Comparison of ENCODE assay signal across 17 cellular contexts in the genomic region with DNA sequence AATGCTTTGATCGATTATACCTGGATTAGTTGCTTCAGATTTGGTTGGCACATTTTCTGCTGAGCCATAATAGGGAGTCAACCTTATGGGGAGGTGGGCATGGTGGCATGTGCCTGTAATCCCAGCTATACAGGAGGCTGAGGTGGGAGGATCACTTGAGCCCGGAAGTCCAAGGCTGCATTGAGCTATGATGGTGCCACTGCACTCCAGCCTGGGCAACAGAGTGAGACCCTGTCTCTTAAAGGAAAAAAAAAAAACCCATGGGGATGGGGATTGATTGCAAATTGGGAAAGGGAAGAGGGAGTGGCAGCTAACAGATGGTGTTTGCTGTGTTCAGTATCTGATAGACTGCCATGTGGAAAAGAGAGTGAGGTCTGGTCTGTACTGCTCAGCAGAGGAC. TPM values are rescaled to one million over a fixed set of nuclear protein-coding genes. Genes with fewer than 3 reads are reported as not detected.
A peak's percentile ranks its signal among the peaks of the same experiment; 100 is the strongest.
DNase-seq lines count a peak whose midpoint lies in the region; ATAC-seq and TF ChIP-seq lines count a peak whose summit lies in the region.
"Had no signal": no experiment of that assay in that cellular context is flagged by ENCODE, and none has a peak within 500 bp of the region (broad histone marks: within the 10 kb centered on the region; RNA-seq: fewer than 3 reads in every experiment).

No MANE protein-coding gene starts in this region.

- no peak overlapping the region for H3K9ac ChIP-seq in IMR-90 (ENCODE audit: low read depth, low read length)

- H2AFZ ChIP-seq in IMR-90 (replicated peaks; ENCODE audit: low read length, poor library complexity), result no peak overlapping the region
- H2AFZ ChIP-seq: GM23338 had no signal

- TF ChIP-seq POLR2A in IMR-90 (IDR thresholded peaks at IDR 0.05; ENCODE audit: low read depth, low read length), result no peak

- no peak for ATAC-seq in activated T-cell treated with anti-CD3 and anti-CD28 coated beads, Interleukin-2, amount 50 U/mL, for 72 hours (replicated peaks in 1 of 2)
- ATAC-seq in IMR-90 (ENCODE audit: low read depth) (no peak), HG03139 (IDR thresholded peaks at IDR 0.05; ENCODE audit: unreplicated experiment) (no peak)
- ATAC-seq in activated T-helper 17 cell treated with anti-CD3 and anti-CD28 coated beads, Interleukin-2, amount 50 U/mL, for 72 hours (replicated peaks), result no peak
- no peak for ATAC-seq in natural killer cell treated with Interleukin-12 subunit alpha and Interleukin-12 subunit beta and Interleukin-15 and Interleukin-18, amount 100 ng/mL, for 72 hours
- ATAC-seq: GM23338 had no signal

- dilution Hi-C loops in IMR-90 (cut with HindIII; ENCODE audit: low sequenced_read_pairs, unreplicated experiment), result no loop called here

- H2BK5ac ChIP-seq in IMR-90 (ENCODE audit: low read depth, low read length, poor library complexity, severe bottlenecking), result no peak overlapping the region

- no peak overlapping the region for H2BK20ac ChIP-seq in IMR-90 (ENCODE audit: low read depth, low read length)

- peak overlapping the region; percentile 78 to 79 for H3K4me3 Mint-ChIP-seq in activated T-cell treated with anti-CD3 and anti-CD28 coated beads, Interleukin-2, amount 50 U/mL, for 72 hours
- peak overlapping the region; percentile 52 for H3K4me3 Mint-ChIP-seq in activated T-helper 17 cell treated with anti-CD3 and anti-CD28 coated beads, Interleukin-2, amount 50 U/mL, for 72 hours
- peak overlapping the region; percentile 28 for H3K4me3 Mint-ChIP-seq in natural killer cell treated with Interleukin-12 subunit alpha and Interleukin-12 subunit beta and Interleukin-15 and Interleukin-18, amount 100 ng/mL, for 72 hours
- H3K4me3 Mint-ChIP-seq: GM23338 had no signal

- no peak for TF ChIP-seq RAD21 in IMR-90 (IDR thresholded peaks at IDR 0.05; ENCODE audit: low read length)

- intact Hi-C loops in IMR-90 (cut with micrococcal nuclease), result no loop called here

- CTCF ChIA-PET in IMR-90 (lab: Yijun Ruan, JAX), result no interaction called here

- H3K9me1 ChIP-seq in IMR-90 (ENCODE audit: insufficient read depth, low read length), result peaks cover 15% of the 10 kb centered on the region

- no peak for TF ChIP-seq CTCF in IMR-90 (conservative IDR thresholded peaks at IDR 0.05; ENCODE audit: low read depth, low read length)

- H4K5ac ChIP-seq in IMR-90 (ENCODE audit: low read depth, low read length), result 0 out of 2 replicates have a peak overlapping the region, but pooled peaks have one; percentile 64

- no peak overlapping the region for H3K23ac ChIP-seq in IMR-90 (ENCODE audit: low read depth, low read length)

- H3K36me3 ChIP-seq in IMR-90 (ENCODE audit: control insufficient read depth, insufficient read depth, low read length), result peaks cover 17% of the 10 kb centered on the region

- POLR2A ChIA-PET in IMR-90 (lab: Charles Lee; ENCODE audit: unreplicated experiment), result no interaction called here

- no peak overlapping the region for H4K91ac ChIP-seq in IMR-90 (ENCODE audit: insufficient read depth, low read depth, low read length)

- peaks cover 0 to 2% of the 10 kb centered on the region in 2 donors for H3K9me3 Mint-ChIP-seq in activated T-cell treated with anti-CD3 and anti-CD28 coated beads, Interleukin-2, amount 50 U/mL, for 72 hours
- H3K9me3 Mint-ChIP-seq in activated T-helper 17 cell treated with anti-CD3 and anti-CD28 coated beads, Interleukin-2, amount 50 U/mL, for 72 hours, result no peaks in the 10 kb centered on the region
- no peaks in the 10 kb centered on the region for H3K9me3 Mint-ChIP-seq in natural killer cell treated with Interleukin-12 subunit alpha and Interleukin-12 subunit beta and Interleukin-15 and Interleukin-18, amount 100 ng/mL, for 72 hours
- H3K9me3 Mint-ChIP-seq: GM23338 had no signal

- no peak overlapping the region for H3K4me2 ChIP-seq in IMR-90 (ENCODE audit: low read depth, low read length)
- H3K4me2 ChIP-seq: GM23338 had no signal

- no peak overlapping the region for H3K4ac ChIP-seq in IMR-90 (ENCODE audit: low read depth, low read length)

- no peak overlapping the region for H4K8ac ChIP-seq in IMR-90 (ENCODE audit: low read depth in 2 of 2, low read length in 2 of 2)

- H3K36me3 Mint-ChIP-seq in activated T-cell treated with anti-CD3 and anti-CD28 coated beads, Interleukin-2, amount 50 U/mL, for 72 hours (ENCODE audit: insufficient read depth in 2 of 2), result peaks cover 5 to 11% of the 10 kb centered on the region in 2 donors
- H3K36me3 Mint-ChIP-seq in activated T-helper 17 cell treated with anti-CD3 and anti-CD28 coated beads, Interleukin-2, amount 50 U/mL, for 72 hours (ENCODE audit: low read depth), result peaks cover 35% of the 10 kb centered on the region
- H3K36me3 Mint-ChIP-seq in natural killer cell treated with Interleukin-12 subunit alpha and Interleukin-12 subunit beta and Interleukin-15 and Interleukin-18, amount 100 ng/mL, for 72 hours, result peaks cover 4% of the 10 kb centered on the region

- H3K4me1 Mint-ChIP-seq in activated T-cell treated with anti-CD3 and anti-CD28 coated beads, Interleukin-2, amount 50 U/mL, for 72 hours (ENCODE audit: low read depth), result peaks cover 98% of the 10 kb centered on the region
- H3K4me1 Mint-ChIP-seq in activated T-helper 17 cell treated with anti-CD3 and anti-CD28 coated beads, Interleukin-2, amount 50 U/mL, for 72 hours, result peaks cover 45% of the 10 kb centered on the region
- H3K4me1 Mint-ChIP-seq in natural killer cell treated with Interleukin-12 subunit alpha and Interleukin-12 subunit beta and Interleukin-15 and Interleukin-18, amount 100 ng/mL, for 72 hours (ENCODE audit: low read depth in 2 of 2), result peaks cover 55 to 63% of the 10 kb centered on the region in 2 donors

- no peak overlapping the region for H2BK120ac ChIP-seq in IMR-90 (ENCODE audit: low read depth, low read length)

- H3K4me3 ChIP-seq in IMR-90 (ENCODE audit: insufficient read depth, low read depth, low read length), result no peak overlapping the region
- H3K4me3 ChIP-seq: GM23338, MG63 had no signal

- no CpG with 5 or more reads among the region's 2 CpGs for WGBS in IMR-90 (ENCODE audit: extremely low coverage in 2 of 2, insufficient read length in 1 of 2), 2 experiments

- no peak overlapping the region for H2BK15ac ChIP-seq in IMR-90 (ENCODE audit: low read depth, low read length)

- BruUV-seq in IMR-90 (replicated peaks; lab: Mats Ljungman, UMichigan), result no TSS peak

- DNase-seq in activated T-cell treated with anti-CD3 and anti-CD28 coated beads, Interleukin-2, amount 50 U/mL, for 72 hours, result no peak
- DNase-seq in activated T-cell treated with anti-CD3 and anti-CD28 coated beads, Interleukin-2, amount 50 U/mL, for 48 hours, result no peak
- DNase-seq in IMR-90 (no peak), activated gamma-delta T cell (lab: John Stamatoyannopoulos, UW) (no peak), NCI-H1694 (lab: John Stamatoyannopoulos, UW) (no peak)
- DNase-seq in natural killer cell treated with Interleukin-12 subunit alpha and Interleukin-12 subunit beta and Interleukin-15 and Interleukin-18, amount 100 ng/mL, for 72 hours (ENCODE audit: low spot score), result no peak
- DNase-seq: activated CD4-positive, alpha-beta T cell treated with anti-CD3 and anti-CD28 coated beads, Interleukin-2, amount 50 U/mL, for 4 hours; cerebellar nuclear complex; mesendoderm; MG63; NCI-H2081; RPMI8226; stimulated activated naive CD4-positive, alpha-beta T cell had no signal

- no peak overlapping the region for H3K56ac ChIP-seq in IMR-90 (ENCODE audit: extremely low read depth, insufficient read depth, low read length)

- no peaks in the 10 kb centered on the region for H3K9me3 ChIP-seq in IMR-90 (ENCODE audit: control insufficient read depth, insufficient read depth, low read length)
- H3K9me3 ChIP-seq: MG63, neutrophil had no signal

- peaks cover 9 to 52% of the 10 kb centered on the region in 2 experiments; a peak in 3 of 4 replicates for H3K79me1 ChIP-seq in IMR-90 (ENCODE audit: low read depth in 1 of 2, low read length in 2 of 2)

- H3K14ac ChIP-seq in IMR-90 (replicated peaks; ENCODE audit: low read depth, low read length), result 0 out of 2 replicates have a peak overlapping the region, but pooled peaks have one; percentile 65

- in situ Hi-C loops in IMR-90 (cut with MboI; ENCODE audit: low sequenced_read_pairs), result no loop called here

- peaks cover 9% of the 10 kb centered on the region for H3K4me1 ChIP-seq in IMR-90 (ENCODE audit: control insufficient read depth, insufficient read depth, low read length)

- H3K18ac ChIP-seq in IMR-90 (ENCODE audit: low read depth, low read length), result no peak overlapping the region

- no peaks in the 10 kb centered on the region for H3K27me3 ChIP-seq in IMR-90 (ENCODE audit: control insufficient read depth, insufficient read depth, low read length)
- H3K27me3 ChIP-seq: MG63, neutrophil had no signal

- peaks cover 72% of the 10 kb centered on the region for H4K20me1 ChIP-seq in IMR-90 (ENCODE audit: insufficient read depth, low read length)

- H3K27me3 Mint-ChIP-seq in activated T-cell treated with anti-CD3 and anti-CD28 coated beads, Interleukin-2, amount 50 U/mL, for 72 hours (ENCODE audit: low read depth), result no peaks in the 10 kb centered on the region
- no peaks in the 10 kb centered on the region for H3K27me3 Mint-ChIP-seq in activated T-helper 17 cell treated with anti-CD3 and anti-CD28 coated beads, Interleukin-2, amount 50 U/mL, for 72 hours
- H3K27me3 Mint-ChIP-seq in natural killer cell treated with Interleukin-12 subunit alpha and Interleukin-12 subunit beta and Interleukin-15 and Interleukin-18, amount 100 ng/mL, for 72 hours, result no peaks in the 10 kb centered on the region

- no peak overlapping the region for H2AK9ac ChIP-seq in IMR-90 (replicated peaks; ENCODE audit: low read depth, low read length, poor library complexity)

- H2AK5ac ChIP-seq in IMR-90 (ENCODE audit: low read depth, low read length), result no peak overlapping the region

- peak overlapping the region; percentile 90 for H3K27ac Mint-ChIP-seq in activated T-cell treated with anti-CD3 and anti-CD28 coated beads, Interleukin-2, amount 50 U/mL, for 72 hours
- H3K27ac Mint-ChIP-seq in activated T-helper 17 cell treated with anti-CD3 and anti-CD28 coated beads, Interleukin-2, amount 50 U/mL, for 72 hours, result peak overlapping the region; percentile 25
- H3K27ac Mint-ChIP-seq in natural killer cell treated with Interleukin-12 subunit alpha and Interleukin-12 subunit beta and Interleukin-15 and Interleukin-18, amount 100 ng/mL, for 72 hours, result peak overlapping the region; percentile 66 to 89
- H3K27ac Mint-ChIP-seq: GM23338 had no signal

- no peak overlapping the region for H3K27ac ChIP-seq in IMR-90 (ENCODE audit: insufficient read depth, low read length)
- H3K27ac ChIP-seq: neutrophil had no signal

TF ChIP-seq in IMR-90, 13 proteins besides CTCF, POLR2A, EP300 and RAD21 (continues in another document):
- TF ChIP-seq RFX5 (IDR thresholded peaks at IDR 0.05; ENCODE audit: low read depth, low read length), result no peak

RNA-seq across cellular contexts. Expression of gene STK17A, which starts 11.1 kb away (rescaled TPM):
- total RNA-seq in activated T-cell treated with anti-CD3 and anti-CD28 coated beads, Interleukin-2, amount 50 U/mL, for 72 hours, result 10 to 100 TPM; 49.2 to 56.4 TPM
- 50.5 and 81.9 TPM in 2 replicates for total RNA-seq in IMR-90 (2012; rRNA removed)
- polyA plus RNA-seq in IMR-90 (2012; rRNA removed), result 30.6 and 40.5 TPM in 2 replicates
- 8.4 and 11.5 TPM in 2 replicates for polyA plus RNA-seq in IMR-90 (2012; cell fraction: cytosol; rRNA removed)
- polyA plus RNA-seq in IMR-90 (2012; cell fraction: nucleus; rRNA removed; ENCODE audit: low replicate concordance), result 9.1 and 33.6 TPM in 2 replicates
- 10 to 100 TPM; 47.6 to 71.7 TPM for total RNA-seq in activated T-helper 17 cell treated with anti-CD3 and anti-CD28 coated beads, Interleukin-2, amount 50 U/mL, for 72 hours
- 10 to 100 TPM; 61.7 to 67.6 TPM for total RNA-seq in natural killer cell treated with Interleukin-12 subunit alpha and Interleukin-12 subunit beta and Interleukin-15 and Interleukin-18, amount 100 ng/mL, for 72 hours

Comparison
In these comparisons a context has a peak if more than half of its experiments do, and no peak if none do; other contexts are left out.
1. H3K27ac Mint-ChIP-seq: peak in every context shown above with its lines; median percentile 90 in activated T-cell treated with anti-CD3 and anti-CD28 coated beads, Interleukin-2, amount 50 U/mL, for 72 hours; 78 in natural killer cell treated with Interleukin-12 subunit alpha and Interleukin-12 subunit beta and Interleukin-15 and Interleukin-18, amount 100 ng/mL, for 72 hours; 25 in activated T-helper 17 cell treated with anti-CD3 and anti-CD28 coated beads, Interleukin-2, amount 50 U/mL, for 72 hours.
2. H3K4me3 Mint-ChIP-seq: peak in every context shown above with its lines; median percentile 78 in activated T-cell treated with anti-CD3 and anti-CD28 coated beads, Interleukin-2, amount 50 U/mL, for 72 hours; 52 in activated T-helper 17 cell treated with anti-CD3 and anti-CD28 coated beads, Interleukin-2, amount 50 U/mL, for 72 hours; 28 in natural killer cell treated with Interleukin-12 subunit alpha and Interleukin-12 subunit beta and Interleukin-15 and Interleukin-18, amount 100 ng/mL, for 72 hours.